ENCODE assay signal across 2 cellular contexts in genomic region chr1:202193614-202194327, GRCh38.
TF ChIP-seq lines count a peak whose summit lies in the region.

LGR6 (plus strand) TSS chr1:202193799; CDS start chr1:202193990, 191 bp downstream.

TF ChIP-seq in HepG2, 621 proteins besides CTCF, POLR2A, EP300 and RAD21:
- TF ChIP-seq ZNF513 (CRISPR knock-in tag; conservative IDR thresholded peaks at IDR 0.05) (no peak), ZNF777 (CRISPR knock-in tag; IDR thresholded peaks at IDR 0.05) (peak; percentile 59), EZH2 (conservative IDR thresholded peaks at IDR 0.05; ENCODE audit: low read depth, low read length) (peak; percentile 16; the same call in 1 of the 2 replicates)

TF ChIP-seq in endothelial cell of umbilical vein, 7 proteins besides CTCF, POLR2A, EP300 and RAD21:
- TF ChIP-seq, protein P1, sequence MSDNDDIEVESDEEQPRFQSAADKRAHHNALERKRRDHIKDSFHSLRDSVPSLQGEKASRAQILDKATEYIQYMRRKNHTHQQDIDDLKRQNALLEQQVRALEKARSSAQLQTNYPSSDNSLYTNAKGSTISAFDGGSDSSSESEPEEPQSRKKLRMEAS (IDR thresholded peaks at IDR 0.05; ENCODE audit: insufficient read depth, insufficient read length) = no peak
- TF ChIP-seq EZH2 (IDR thresholded peaks at IDR 0.05; ENCODE audit: borderline replicate concordance, low read depth, low read length, severe bottlenecking) = peak; percentile 68
